In genomic region chr2:239167011-239167673, GRCh38 we compare ENCODE assay signal across 26 cellular contexts.
DNase-seq lines count a peak whose midpoint lies in the region; ATAC-seq and TF ChIP-seq lines count a peak whose summit lies in the region.
"Had no signal": no experiment of that assay in that cellular context is flagged by ENCODE, and none has a peak within 500 bp of the region (broad histone marks: within the 10 kb centered on the region; RNA-seq: fewer than 3 reads in every experiment).

No MANE protein-coding gene starts in this region.

- H3K4me3 ChIP-seq in right atrium auricular region (no peak overlapping the region), osteoblast (ENCODE audit: insufficient read depth, low read length) (no peak overlapping the region), transverse colon (no peak overlapping the region)
- H3K4me3 ChIP-seq: ascending aorta, GM23248, heart right ventricle, neural progenitor cell had no signal

- DNase-seq in Right ventricle myocardium superior = no peak
- no peak for DNase-seq in right atrium auricular region (ENCODE audit: low spot score)
- peak; percentile 32 for DNase-seq in left ventricle myocardium superior
- peak; percentile 64 for DNase-seq in osteoblast (ENCODE audit: insufficient read length, low spot score, missing footprints)
- peak; percentile 30 for DNase-seq in transverse colon
- DNase-seq in pons (ENCODE audit: low spot score) = no peak
- DNase-seq in stimulated activated CD4-positive, alpha-beta T cell treated with anti-CD3 and anti-CD28 coated beads, Interleukin-4, amount 100 ng/mL, for 24 hours = no peak
- DNase-seq: ACHN; activated CD4-positive, alpha-beta T cell treated with anti-CD3 and anti-CD28 coated beads for 1 hour; activated naive CD4-positive, alpha-beta T cell treated with anti-CD3 and anti-CD28 coated beads, Interleukin-2, amount 50 U/mL, for 16 hours; activated T-cell treated with anti-CD3 and anti-CD28 coated beads, Interleukin-2, amount 50 U/mL, for 4 hours; central memory CD4-positive, alpha-beta T cell; DMS53; GF-D8; GM23248; heart right ventricle; HFFc6; NCI-H146; OCI-M1; SIG-M5; stimulated activated CD4-positive, alpha-beta T cell treated with anti-CD3 and anti-CD28 coated beads, Interleukin-2, amount 100 ng/mL, for 48 hours; stimulated activated naive CD4-positive, alpha-beta T cell had no signal

- no peaks in the 10 kb centered on the region for H3K79me2 ChIP-seq in osteoblast (ENCODE audit: insufficient read depth, low read length)

- no peak for TF ChIP-seq POLR2A in transverse colon (IDR thresholded peaks at IDR 0.05)

- no peaks in the 10 kb centered on the region for H3K27me3 ChIP-seq in right atrium auricular region
- H3K27me3 ChIP-seq in osteoblast (ENCODE audit: insufficient read depth, low read length) = no peaks in the 10 kb centered on the region
- no peaks in the 10 kb centered on the region for H3K27me3 ChIP-seq in transverse colon
- H3K27me3 ChIP-seq: ascending aorta, heart right ventricle, neural progenitor cell had no signal

- TF ChIP-seq CTCF in right atrium auricular region (IDR thresholded peaks at IDR 0.05) (no peak), osteoblast (IDR thresholded peaks at IDR 0.05; ENCODE audit: extremely low read depth, low read depth, low read length) (no peak), transverse colon (IDR thresholded peaks at IDR 0.05) (no peak)

- WGBS in transverse colon (ENCODE audit: low coverage in 1 of 2), 2 donors = 72 to 73% methylated on average over 3 to 15 of the region's 15 CpGs

- H3K27ac ChIP-seq in right atrium auricular region (no peak overlapping the region), osteoblast (ENCODE audit: low read depth, low read length) (no peak overlapping the region), transverse colon (peak overlapping the region in 3 of 4 donors; percentile 22 to 40 (median 24))
- H3K27ac ChIP-seq: ascending aorta, GM23248, KMS-11, neural progenitor cell had no signal

- intact Hi-C loops in Right ventricle myocardium superior (cut with DNase I) = no loop called here
- intact Hi-C loops in left ventricle myocardium superior (cut with micrococcal nuclease) = no loop called here
- intact Hi-C loops in transverse colon (cut with DNase I; ENCODE audit: low total_unique reads) = no loop called here

- H3K4me1 ChIP-seq in right atrium auricular region (peaks cover 0 to 11% of the 10 kb centered on the region in 2 donors), osteoblast (ENCODE audit: insufficient read depth, low read length) (no peaks in the 10 kb centered on the region), transverse colon (peaks cover 4 to 19% (median 15%) of the 10 kb centered on the region in 4 donors)
- H3K4me1 ChIP-seq: ascending aorta, neural progenitor cell had no signal

- peak; percentile 26 for ATAC-seq in Right ventricle myocardium superior (ENCODE audit: poor library complexity)
- peak; percentile 25 for ATAC-seq in left ventricle myocardium superior
- no peak for ATAC-seq in HG03457 (IDR thresholded peaks at IDR 0.05; ENCODE audit: unreplicated experiment)
- ATAC-seq: activated T-cell treated with anti-CD3 and anti-CD28 coated beads, Interleukin-2, amount 50 U/mL, for 4 hours had no signal

- H3K9me3 ChIP-seq in right atrium auricular region (peaks cover 5 to 18% of the 10 kb centered on the region in 2 donors), osteoblast (ENCODE audit: low read depth, low read length) (no peaks in the 10 kb centered on the region), transverse colon (peaks cover 8 to 11% of the 10 kb centered on the region in 2 donors)

- H3K4me2 ChIP-seq in osteoblast (ENCODE audit: insufficient read depth, low read length) = no peak overlapping the region
- H3K4me2 ChIP-seq: KMS-11, neural progenitor cell had no signal

- peaks cover 16% of the 10 kb centered on the region for H3K36me3 ChIP-seq in right atrium auricular region
- no peaks in the 10 kb centered on the region for H3K36me3 ChIP-seq in osteoblast (ENCODE audit: insufficient read depth, low read length)
- H3K36me3 ChIP-seq in transverse colon = peaks cover 0 to 19% (median 0%) of the 10 kb centered on the region in 4 donors

- in situ Hi-C loops in transverse colon (cut with MboI; ENCODE audit: low pct_ligation_motif_present in 1 of 4, low pct_unique_long_range_greater_than_20kb in 1 of 4, low sequenced_read_pairs in 3 of 4) = no loop called here

- H4K20me1 ChIP-seq in osteoblast (ENCODE audit: insufficient read depth, low read length) = no peaks in the 10 kb centered on the region

- H2AFZ ChIP-seq in osteoblast (ENCODE audit: low read length) = no peak overlapping the region
- H2AFZ ChIP-seq: GM23248, neural progenitor cell had no signal

- TF ChIP-seq EP300 in transverse colon (IDR thresholded peaks at IDR 0.05; ENCODE audit: low read depth) = no peak

Comparison
In these comparisons a context has a peak if more than half of its experiments do, and no peak if none do; other contexts are left out.
1. DNase-seq: peak in left ventricle myocardium superior (single experiment), osteoblast (single experiment) and transverse colon (single experiment); none in Right ventricle myocardium superior (single experiment), right atrium auricular region (single experiment), pons (single experiment) and stimulated activated CD4-positive, alpha-beta T cell treated with anti-CD3 and anti-CD28 coated beads, Interleukin-4, amount 100 ng/mL, for 24 hours (single experiment).
2. H3K27ac ChIP-seq: peak in transverse colon (3 of 4); none in right atrium auricular region (0 of 2) and osteoblast (single experiment).